ENCODE assay signal across 8 cellular contexts in genomic region chr2:202032841-202033316, GRCh38. TPM values are rescaled to one million over a fixed set of nuclear protein-coding genes. Genes with fewer than 3 reads are reported as not detected.
DNase-seq lines count a peak whose midpoint lies in the region; ATAC-seq and TF ChIP-seq lines count a peak whose summit lies in the region.

No MANE protein-coding gene starts in this region.

- H3F3A ChIP-seq in GM23248 (ENCODE audit: insufficient read depth), result peaks cover 32% of the 10 kb centered on the region
- 0 out of 2 replicates have a peak, but pooled peaks cover 2% of the 10 kb centered on the region for H3F3A ChIP-seq in MM.1S (ENCODE audit: insufficient read depth, low read length)

- H4K20me1 ChIP-seq in GM23248 (ENCODE audit: insufficient read depth), result no peaks in the 10 kb centered on the region
- H4K20me1 ChIP-seq in MM.1S (ENCODE audit: insufficient read depth, low read length), result no peaks in the 10 kb centered on the region

- ATAC-seq in CD4-positive, CD25-positive, alpha-beta regulatory T cell (ENCODE audit: low read depth in 2 of 2), result peak in 1 of 2 donors; percentile 17
- ATAC-seq in thoracic aorta (ENCODE audit: insufficient number of reproducible peaks, low FRiP score, low read depth), result no peak

- H2AFZ ChIP-seq in GM23248 (peak overlapping the region; percentile 96), MM.1S (ENCODE audit: low read length) (peak overlapping the region; percentile 79)

- POLR2A ChIA-PET in activated CD4-positive, alpha-beta memory T cell treated with anti-CD3 and anti-CD28 coated beads, Interleukin-2, amount 10 ng/mL, durations not matched to agents 7 days and 5 days (lab: Charles Lee), result no interaction called here

- H3K4me1 Mint-ChIP-seq in CD4-positive, CD25-positive, alpha-beta regulatory T cell, result peaks cover 0 to 19% (median 12%) of the 10 kb centered on the region in 4 donors
- peaks cover 13% of the 10 kb centered on the region for H3K4me1 Mint-ChIP-seq in activated CD4-positive, alpha-beta memory T cell treated with anti-CD3 and anti-CD28 coated beads, Interleukin-2, amount 10 ng/mL, durations not matched to agents 7 days and 5 days

- H3K27ac Mint-ChIP-seq in CD4-positive, CD25-positive, alpha-beta regulatory T cell, result peak overlapping the region in 2 of 3 donors; percentile 62 to 79
- no peak overlapping the region for H3K27ac Mint-ChIP-seq in activated CD4-positive, alpha-beta memory T cell treated with anti-CD3 and anti-CD28 coated beads, Interleukin-2, amount 10 ng/mL, durations not matched to agents 7 days and 5 days

- in situ Hi-C loops in GM23248 (cut with MboI), result loop anchor here (10.0 kb wide), 1 partner anchor 178 kb away; no protein-coding TSS in a partner anchor

- no peaks in the 10 kb centered on the region for H3K9me3 ChIP-seq in CD4-positive, CD25-positive, alpha-beta regulatory T cell (ENCODE audit: control insufficient read depth in 2 of 2, low read length in 2 of 2)
- H3K9me3 ChIP-seq in GM23248 (ENCODE audit: low read depth) (no peaks in the 10 kb centered on the region), MM.1S (replicated peaks; ENCODE audit: insufficient read depth, low read length) (no peaks in the 10 kb centered on the region), thoracic aorta (no peaks in the 10 kb centered on the region)

- no peak overlapping the region for H3K27ac ChIP-seq in CD4-positive, CD25-positive, alpha-beta regulatory T cell (ENCODE audit: insufficient read depth, low read length, poor library complexity, severe bottlenecking)
- H3K27ac ChIP-seq in GM23248, result peak overlapping the region; percentile 89
- H3K27ac ChIP-seq in MM.1S (ENCODE audit: low read length), result peak overlapping the region; percentile 10; the same call in 1 of the 2 replicates
- H3K27ac ChIP-seq in epithelial cell of prostate, result peak overlapping the region; percentile 83
- peak overlapping the region; percentile 97 to 100 for H3K27ac ChIP-seq in thoracic aorta

- H3K9ac ChIP-seq in GM23248, result peak overlapping the region; percentile 87
- peak overlapping the region; percentile 43; the same call in 1 of the 2 replicates for H3K9ac ChIP-seq in MM.1S (ENCODE audit: low read length)

- peaks cover 27% of the 10 kb centered on the region for H3K4me1 ChIP-seq in CD4-positive, CD25-positive, alpha-beta regulatory T cell (ENCODE audit: control insufficient read depth, insufficient read depth, low read length, poor library complexity, severe bottlenecking)
- H3K4me1 ChIP-seq in GM23248 (ENCODE audit: insufficient read depth) (peaks cover 19% of the 10 kb centered on the region), MM.1S (ENCODE audit: low read length) (peaks cover 3% of the 10 kb centered on the region; the same call in 1 of the 2 replicates), thoracic aorta (ENCODE audit: control insufficient read depth in 1 of 2, low read depth in 2 of 2) (peaks cover 16 to 37% of the 10 kb centered on the region in 2 donors)

- H3K4me3 ChIP-seq in CD4-positive, CD25-positive, alpha-beta regulatory T cell (ENCODE audit: low read depth, low read length), result peak overlapping the region; percentile 69
- H3K4me3 ChIP-seq in GM23248 (peak overlapping the region; percentile 90), MM.1S (ENCODE audit: low read length) (peak overlapping the region; percentile 81), thoracic aorta (peak overlapping the region; percentile 92)

- no peaks in the 10 kb centered on the region for H3K9me3 Mint-ChIP-seq in CD4-positive, CD25-positive, alpha-beta regulatory T cell
- no peaks in the 10 kb centered on the region for H3K9me3 Mint-ChIP-seq in activated CD4-positive, alpha-beta memory T cell treated with anti-CD3 and anti-CD28 coated beads, Interleukin-2, amount 10 ng/mL, durations not matched to agents 7 days and 5 days

- peak in 2 of 3 donors; percentile 23 to 52 for DNase-seq in CD4-positive, CD25-positive, alpha-beta regulatory T cell
- DNase-seq in GM23248 (peak; percentile 79), MM.1S (peak; percentile 45), epithelial cell of prostate (ENCODE audit: low read depth, low spot score) (no peak), mucosa of gallbladder (ENCODE audit: low spot score) (peak; percentile 33), thoracic aorta (ENCODE audit: low spot score) (no peak), COR-L47 (lab: John Stamatoyannopoulos, UW) (no peak)
- peak; percentile 33 for DNase-seq in activated CD4-positive, alpha-beta memory T cell treated with anti-CD3 and anti-CD28 coated beads, Interleukin-2, amount 10 ng/mL, durations not matched to agents 7 days and 5 days

- TF ChIP-seq CTCF in MM.1S (IDR thresholded peaks at IDR 0.05; ENCODE audit: low read length) (no peak), thoracic aorta (IDR thresholded peaks at IDR 0.05) (no peak)

- H3K36me3 Mint-ChIP-seq in CD4-positive, CD25-positive, alpha-beta regulatory T cell, result no peaks in the 10 kb centered on the region
- peaks cover 4% of the 10 kb centered on the region for H3K36me3 Mint-ChIP-seq in activated CD4-positive, alpha-beta memory T cell treated with anti-CD3 and anti-CD28 coated beads, Interleukin-2, amount 10 ng/mL, durations not matched to agents 7 days and 5 days (ENCODE audit: low read depth)

- no peaks in the 10 kb centered on the region for H3K9me2 ChIP-seq in GM23248 (ENCODE audit: insufficient read depth)
- H3K9me2 ChIP-seq in MM.1S (replicated peaks; ENCODE audit: insufficient read depth, low read length), result no peaks in the 10 kb centered on the region

- peak overlapping the region; percentile 85 to 92 (median 90) for H3K4me3 Mint-ChIP-seq in CD4-positive, CD25-positive, alpha-beta regulatory T cell
- peak overlapping the region; percentile 77 for H3K4me3 Mint-ChIP-seq in activated CD4-positive, alpha-beta memory T cell treated with anti-CD3 and anti-CD28 coated beads, Interleukin-2, amount 10 ng/mL, durations not matched to agents 7 days and 5 days

- peaks cover 19% of the 10 kb centered on the region for H3K27me3 ChIP-seq in CD4-positive, CD25-positive, alpha-beta regulatory T cell (ENCODE audit: control insufficient read depth, insufficient read depth, low read length)
- H3K27me3 ChIP-seq in GM23248 (replicated peaks; ENCODE audit: insufficient read depth), result no peaks in the 10 kb centered on the region
- H3K27me3 ChIP-seq in MM.1S (replicated peaks; ENCODE audit: insufficient read depth, low read length), result no peaks in the 10 kb centered on the region
- no peaks in the 10 kb centered on the region for H3K27me3 ChIP-seq in thoracic aorta (replicated peaks; ENCODE audit: insufficient read depth)

- H3K79me2 ChIP-seq in GM23248 (ENCODE audit: insufficient read depth), result peaks cover 33% of the 10 kb centered on the region
- H3K79me2 ChIP-seq in MM.1S (ENCODE audit: low read length), result peaks cover 4% of the 10 kb centered on the region; the same call in 1 of the 2 replicates

- H3K4me2 ChIP-seq in GM23248 (ENCODE audit: unreplicated experiment) (peak overlapping the region; percentile 97), MM.1S (ENCODE audit: low read depth, low read length) (peak overlapping the region; percentile 87)

- no peaks in the 10 kb centered on the region for H3K36me3 ChIP-seq in CD4-positive, CD25-positive, alpha-beta regulatory T cell (ENCODE audit: control insufficient read depth, insufficient read depth, low read length)
- H3K36me3 ChIP-seq in GM23248 (ENCODE audit: low read depth) (no peaks in the 10 kb centered on the region), MM.1S (replicated peaks; ENCODE audit: insufficient read depth, low read length) (no peaks in the 10 kb centered on the region), thoracic aorta (no peaks in the 10 kb centered on the region)

- 1% methylated on average over 36 to 42 of the region's 42 CpGs for WGBS in GM23248 (ENCODE audit: low coverage in 1 of 2, low lambda C conversion rate in 2 of 2, missing lambda C conversion rate in 2 of 2), 2 experiments

- H3K27me3 Mint-ChIP-seq in CD4-positive, CD25-positive, alpha-beta regulatory T cell, result peaks cover 50% of the 10 kb centered on the region
- peaks cover 37% of the 10 kb centered on the region for H3K27me3 Mint-ChIP-seq in activated CD4-positive, alpha-beta memory T cell treated with anti-CD3 and anti-CD28 coated beads, Interleukin-2, amount 10 ng/mL, durations not matched to agents 7 days and 5 days

- CTCF ChIA-PET in activated CD4-positive, alpha-beta memory T cell treated with anti-CD3 and anti-CD28 coated beads, Interleukin-2, amount 10 ng/mL, durations not matched to agents 7 days and 5 days (lab: Charles Lee), result no interaction called here

RNA-seq across cellular contexts. Expression of gene FZD7, which starts 0.8 kb away (rescaled TPM):
- 0.42 TPM for total RNA-seq in CD4-positive, CD25-positive, alpha-beta regulatory T cell
- under 1 TPM in 1 of 4 donors, not detected in 3; 0.09 TPM for polyA plus RNA-seq in CD4-positive, CD25-positive, alpha-beta regulatory T cell
- total RNA-seq in GM23248 (2014; rRNA removed; shearing (Covaris generic)), result 53.7 and 56.4 TPM in 2 replicates
- polyA plus RNA-seq in GM23248 (2016; fragmentation: Nextera tagmentation; extraction: Ambion mirVana), result 19.3 and 19.4 TPM in 2 replicates
- total RNA-seq in activated CD4-positive, alpha-beta memory T cell treated with anti-CD3 and anti-CD28 coated beads, Interleukin-2, amount 10 ng/mL, durations not matched to agents 7 days and 5 days, result under 1 TPM; 0.60 to 0.63 TPM
- total RNA-seq in mucosa of gallbladder, result 10.4 TPM
- 10 to 100 TPM; 14.0 to 14.4 TPM for total RNA-seq in thoracic aorta

RNA-seq across cellular contexts. Expression of gene KIAA2012, which starts 40.2 kb away (rescaled TPM):
- total RNA-seq in CD4-positive, CD25-positive, alpha-beta regulatory T cell, result not detected
- not detected for polyA plus RNA-seq in CD4-positive, CD25-positive, alpha-beta regulatory T cell
- total RNA-seq in GM23248 (2014; rRNA removed; shearing (Covaris generic)), result not detected in 2 replicates
- polyA plus RNA-seq in GM23248 (2016; fragmentation: Nextera tagmentation; extraction: Ambion mirVana), result 0.13 and 0.18 TPM in 2 replicates
- not detected for total RNA-seq in activated CD4-positive, alpha-beta memory T cell treated with anti-CD3 and anti-CD28 coated beads, Interleukin-2, amount 10 ng/mL, durations not matched to agents 7 days and 5 days
- not detected for total RNA-seq in mucosa of gallbladder
- total RNA-seq in thoracic aorta, result not detected

Comparison
In these comparisons a context has a peak if more than half of its experiments do, and no peak if none do; other contexts are left out.
1. DNase-seq: peak in CD4-positive, CD25-positive, alpha-beta regulatory T cell (2 of 3), GM23248 (single experiment), MM.1S (single experiment), activated CD4-positive, alpha-beta memory T cell treated with anti-CD3 and anti-CD28 coated beads, Interleukin-2, amount 10 ng/mL, durations not matched to agents 7 days and 5 days (single experiment) and mucosa of gallbladder (single experiment); none in epithelial cell of prostate (single experiment), thoracic aorta (single experiment) and COR-L47 (single experiment).
2. Peak in every context shown above with its lines, with median percentiles within 50 percentile points of each other: H3K4me3 ChIP-seq.